Comparison of ENCODE assay signal across 8 cellular contexts in genomic region chr2:67259581-67260347, GRCh38.
DNase-seq lines count a peak whose midpoint lies in the region; ATAC-seq and TF ChIP-seq lines count a peak whose summit lies in the region.

No MANE protein-coding gene starts in this region.

- TF ChIP-seq CTCF in tibial artery (IDR thresholded peaks at IDR 0.05): no peak

- WGBS in right cardiac atrium: 51% methylated on average over 5 of the region's 5 CpGs

- H3K4me1 ChIP-seq in adipocyte (ENCODE audit: control insufficient read depth, insufficient read depth, low read length) (peaks cover 22% of the 10 kb centered on the region), right cardiac atrium (ENCODE audit: control insufficient read depth, insufficient read depth, low read length) (no peaks in the 10 kb centered on the region), tibial artery (peaks cover 0 to 22% (median 6%) of the 10 kb centered on the region in 4 donors)

- intact Hi-C loops in right cardiac atrium (cut with DNase I): no loop called here
- intact Hi-C loops in tibial artery (cut with DNase I; ENCODE audit: low total_unique reads): no loop called here

- H3K36me3 ChIP-seq in adipocyte (ENCODE audit: control insufficient read depth, insufficient read depth, low read length, severe bottlenecking): no peaks in the 10 kb centered on the region
- H3K36me3 ChIP-seq in tibial artery: no peaks in the 10 kb centered on the region

- ATAC-seq in right cardiac atrium (peak; percentile 35 to 57), HG02763 (IDR thresholded peaks at IDR 0.05; ENCODE audit: unreplicated experiment) (no peak), GM21619 (IDR thresholded peaks at IDR 0.05; ENCODE audit: unreplicated experiment) (no peak)

- peak; percentile 14 for DNase-seq in NCI-H345 (lab: John Stamatoyannopoulos, UW)
- DNase-seq in NCI-H345 treated with DMSO at 0.1 percent for 48 hours (lab: John Stamatoyannopoulos, UW; ENCODE audit: unreplicated experiment): no peak
- peak; percentile 88 for DNase-seq in adipocyte (ENCODE audit: low read depth)
- peak; percentile 35 to 65 (median 38) for DNase-seq in right cardiac atrium
- DNase-seq in tibial artery: peak in 1 of 2 donors; percentile 29
- DNase-seq in occipital lobe (lab: John Stamatoyannopoulos, UW): no peak

- peak overlapping the region; percentile 46 for H3K27ac ChIP-seq in right cardiac atrium (ENCODE audit: low read length)
- peak overlapping the region; percentile 71 to 80 for H3K27ac ChIP-seq in tibial artery

- no peaks in the 10 kb centered on the region for H3K9me3 ChIP-seq in adipocyte (ENCODE audit: control insufficient read depth, low read length)
- no peaks in the 10 kb centered on the region for H3K9me3 ChIP-seq in right cardiac atrium (ENCODE audit: control insufficient read depth, low read length)
- no peaks in the 10 kb centered on the region for H3K9me3 ChIP-seq in tibial artery

- peak overlapping the region; percentile 39 for H3K9ac ChIP-seq in adipocyte (ENCODE audit: low read length)

- peak overlapping the region; percentile 63 for H3K4me3 ChIP-seq in adipocyte (ENCODE audit: low read length)
- H3K4me3 ChIP-seq in right cardiac atrium (ENCODE audit: low read length): no peak overlapping the region
- H3K4me3 ChIP-seq in tibial artery: no peak overlapping the region

- H3K27me3 ChIP-seq in adipocyte (replicated peaks; ENCODE audit: control insufficient read depth, insufficient read depth, low read length) (no peaks in the 10 kb centered on the region), right cardiac atrium (ENCODE audit: control insufficient read depth, insufficient read depth) (no peaks in the 10 kb centered on the region), tibial artery (no peaks in the 10 kb centered on the region)

Comparison
In these comparisons a context has a peak if more than half of its experiments do, and no peak if none do; other contexts are left out.
1. DNase-seq: peak in NCI-H345 (single experiment), adipocyte (single experiment) and right cardiac atrium (3 of 3); none in NCI-H345 treated with DMSO at 0.1 percent for 48 hours (single experiment) and occipital lobe (single experiment).
2. ATAC-seq: peak in right cardiac atrium (2 of 2); none in HG02763 (single experiment) and GM21619 (single experiment).